1 cellular context compared by ENCODE assay signal in genomic region chr1:156123356-156124196, GRCh38.
TF ChIP-seq lines count a peak whose summit lies in the region.

No MANE protein-coding gene starts in this region.

TF ChIP-seq in HepG2, 621 proteins besides CTCF, POLR2A, EP300 and RAD21 (continued from another document and continues in another):
- TF ChIP-seq POGK (CRISPR knock-in tag; conservative IDR thresholded peaks at IDR 0.05) (0 out of 2 replicates have a peak, but pooled peaks have one; percentile 25), ZBTB34 (CRISPR knock-in tag; IDR thresholded peaks at IDR 0.05) (no peak), ZNF296 (CRISPR knock-in tag; conservative IDR thresholded peaks at IDR 0.05) (no peak; the same call in 1 of the 2 replicates), ATF1 (CRISPR knock-in tag; IDR thresholded peaks at IDR 0.05) (no peak), ZNF121 (CRISPR knock-in tag; IDR thresholded peaks at IDR 0.05) (no peak), ZNF460 (CRISPR knock-in tag; IDR thresholded peaks at IDR 0.05; ENCODE audit: borderline replicate concordance) (no peak), HMGA1 (CRISPR knock-in tag; conservative IDR thresholded peaks at IDR 0.05) (no peak), ZNF766 (CRISPR knock-in tag; IDR thresholded peaks at IDR 0.05; ENCODE audit: borderline replicate concordance) (no peak), STAG1 (CRISPR knock-in tag; IDR thresholded peaks at IDR 0.05) (no peak), ATF7-NPFF (CRISPR knock-in tag; IDR thresholded peaks at IDR 0.05; ENCODE audit: low read depth) (0 out of 2 replicates have a peak, but pooled peaks have one; percentile 26), ZNF20 (CRISPR knock-in tag; IDR thresholded peaks at IDR 0.05) (no peak), PHF21A (CRISPR knock-in tag; IDR thresholded peaks at IDR 0.05) (peak; percentile 47), CENPT (CRISPR knock-in tag; IDR thresholded peaks at IDR 0.05; ENCODE audit: low read depth) (no peak), ZNF124 (CRISPR knock-in tag; IDR thresholded peaks at IDR 0.05) (0 out of 2 replicates have a peak, but pooled peaks have one; percentile 79), ZNF232 (CRISPR knock-in tag; IDR thresholded peaks at IDR 0.05; ENCODE audit: borderline replicate concordance) (no peak), GATAD1 (CRISPR knock-in tag; IDR thresholded peaks at IDR 0.05) (peak; percentile 24; the same call in 1 of the 2 replicates), ZNF501 (CRISPR knock-in tag; IDR thresholded peaks at IDR 0.05) (peak; percentile 44; the same call in 1 of the 2 replicates), ZFY (CRISPR knock-in tag; IDR thresholded peaks at IDR 0.05) (peak; percentile 75), RORA (CRISPR knock-in tag; IDR thresholded peaks at IDR 0.05) (no peak), HCFC1 (IDR thresholded peaks at IDR 0.05; ENCODE audit: low read depth, low read length) (no peak), ZUFSP (CRISPR knock-in tag; IDR thresholded peaks at IDR 0.05; ENCODE audit: borderline replicate concordance) (no peak), ZFP37 (CRISPR knock-in tag; IDR thresholded peaks at IDR 0.05; ENCODE audit: borderline replicate concordance) (no peak), NCOA2 (CRISPR knock-in tag; IDR thresholded peaks at IDR 0.05) (0 out of 2 replicates have a peak, but pooled peaks have one; percentile 24), ZNF891 (CRISPR knock-in tag; IDR thresholded peaks at IDR 0.05) (peak; percentile 17; the same call in 1 of the 2 replicates), ESRRA (CRISPR knock-in tag; IDR thresholded peaks at IDR 0.05; ENCODE audit: low read depth) (no peak; the same call in 1 of the 2 replicates), FOXK2 (IDR thresholded peaks at IDR 0.05) (peak; percentile 85), RNF2 (conservative IDR thresholded peaks at IDR 0.05; ENCODE audit: low read depth) (no peak), SNAPC2 (CRISPR knock-in tag; IDR thresholded peaks at IDR 0.05) (no peak), RBM22 (optimal IDR thresholded peaks at IDR 0.05; ENCODE audit: low read length) (peak; percentile 35), SCMH1 (CRISPR knock-in tag; IDR thresholded peaks at IDR 0.05; ENCODE audit: borderline replicate concordance) (no peak), ZBTB42 (CRISPR knock-in tag; IDR thresholded peaks at IDR 0.05) (no peak), FOSL1 (CRISPR knock-in tag; IDR thresholded peaks at IDR 0.05; ENCODE audit: borderline replicate concordance) (peak; percentile 56; the same call in 1 of the 2 replicates), TRAFD1 (CRISPR knock-in tag; IDR thresholded peaks at IDR 0.05; ENCODE audit: borderline replicate concordance) (no peak), CBX2 (IDR thresholded peaks at IDR 0.05; ENCODE audit: low read depth, low read length) (no peak), CBX2 (CRISPR knock-in tag; IDR thresholded peaks at IDR 0.05; ENCODE audit: low read depth) (no peak), ZNF33B (CRISPR knock-in tag; IDR thresholded peaks at IDR 0.05) (no peak; the same call in 1 of the 2 replicates), MED1 (CRISPR knock-in tag; IDR thresholded peaks at IDR 0.05) (peak; percentile 78), RFX5 (IDR thresholded peaks at IDR 0.05; ENCODE audit: low read depth, low read length) (no peak), ERF (CRISPR knock-in tag; IDR thresholded peaks at IDR 0.05) (peak; percentile 64), ZKSCAN5 (CRISPR knock-in tag; IDR thresholded peaks at IDR 0.05) (no peak), MEIS1 (CRISPR knock-in tag; IDR thresholded peaks at IDR 0.05; ENCODE audit: borderline replicate concordance) (peak; percentile 54; the same call in 1 of the 2 replicates), ZNF17 (CRISPR knock-in tag; IDR thresholded peaks at IDR 0.05) (no peak), CENPBD1 (CRISPR knock-in tag; IDR thresholded peaks at IDR 0.05; ENCODE audit: borderline replicate concordance, low read depth) (no peak), PITX1 (CRISPR knock-in tag; IDR thresholded peaks at IDR 0.05) (peak; percentile 65)
- TF ChIP-seq, protein P1, sequence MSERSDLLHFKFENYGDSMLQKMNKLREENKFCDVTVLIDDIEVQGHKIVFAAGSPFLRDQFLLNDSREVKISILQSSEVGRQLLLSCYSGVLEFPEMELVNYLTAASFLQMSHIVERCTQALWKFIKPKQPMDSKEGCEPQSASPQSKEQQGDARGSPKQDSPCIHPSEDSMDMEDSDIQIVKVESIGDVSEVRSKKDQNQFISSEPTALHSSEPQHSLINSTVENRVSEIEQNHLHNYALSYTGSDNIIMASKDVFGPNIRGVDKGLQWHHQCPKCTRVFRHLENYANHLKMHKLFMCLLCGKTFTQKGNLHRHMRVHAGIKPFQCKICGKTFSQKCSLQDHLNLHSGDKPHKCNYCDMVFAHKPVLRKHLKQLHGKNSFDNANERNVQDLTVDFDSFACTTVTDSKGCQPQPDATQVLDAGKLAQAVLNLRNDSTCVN (CRISPR knock-in tag; IDR thresholded peaks at IDR 0.05; ENCODE audit: borderline replicate concordance) = no peak
- TF ChIP-seq, protein P2, sequence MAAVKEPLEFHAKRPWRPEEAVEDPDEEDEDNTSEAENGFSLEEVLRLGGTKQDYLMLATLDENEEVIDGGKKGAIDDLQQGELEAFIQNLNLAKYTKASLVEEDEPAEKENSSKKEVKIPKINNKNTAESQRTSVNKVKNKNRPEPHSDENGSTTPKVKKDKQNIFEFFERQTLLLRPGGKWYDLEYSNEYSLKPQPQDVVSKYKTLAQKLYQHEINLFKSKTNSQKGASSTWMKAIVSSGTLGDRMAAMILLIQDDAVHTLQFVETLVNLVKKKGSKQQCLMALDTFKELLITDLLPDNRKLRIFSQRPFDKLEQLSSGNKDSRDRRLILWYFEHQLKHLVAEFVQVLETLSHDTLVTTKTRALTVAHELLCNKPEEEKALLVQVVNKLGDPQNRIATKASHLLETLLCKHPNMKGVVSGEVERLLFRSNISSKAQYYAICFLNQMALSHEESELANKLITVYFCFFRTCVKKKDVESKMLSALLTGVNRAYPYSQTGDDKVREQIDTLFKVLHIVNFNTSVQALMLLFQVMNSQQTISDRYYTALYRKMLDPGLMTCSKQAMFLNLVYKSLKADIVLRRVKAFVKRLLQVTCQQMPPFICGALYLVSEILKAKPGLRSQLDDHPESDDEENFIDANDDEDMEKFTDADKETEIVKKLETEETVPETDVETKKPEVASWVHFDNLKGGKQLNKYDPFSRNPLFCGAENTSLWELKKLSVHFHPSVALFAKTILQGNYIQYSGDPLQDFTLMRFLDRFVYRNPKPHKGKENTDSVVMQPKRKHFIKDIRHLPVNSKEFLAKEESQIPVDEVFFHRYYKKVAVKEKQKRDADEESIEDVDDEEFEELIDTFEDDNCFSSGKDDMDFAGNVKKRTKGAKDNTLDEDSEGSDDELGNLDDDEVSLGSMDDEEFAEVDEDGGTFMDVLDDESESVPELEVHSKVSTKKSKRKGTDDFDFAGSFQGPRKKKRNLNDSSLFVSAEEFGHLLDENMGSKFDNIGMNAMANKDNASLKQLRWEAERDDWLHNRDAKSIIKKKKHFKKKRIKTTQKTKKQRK (IDR thresholded peaks at IDR 0.05; ENCODE audit: low read length) = no peak
- TF ChIP-seq, protein P3, sequence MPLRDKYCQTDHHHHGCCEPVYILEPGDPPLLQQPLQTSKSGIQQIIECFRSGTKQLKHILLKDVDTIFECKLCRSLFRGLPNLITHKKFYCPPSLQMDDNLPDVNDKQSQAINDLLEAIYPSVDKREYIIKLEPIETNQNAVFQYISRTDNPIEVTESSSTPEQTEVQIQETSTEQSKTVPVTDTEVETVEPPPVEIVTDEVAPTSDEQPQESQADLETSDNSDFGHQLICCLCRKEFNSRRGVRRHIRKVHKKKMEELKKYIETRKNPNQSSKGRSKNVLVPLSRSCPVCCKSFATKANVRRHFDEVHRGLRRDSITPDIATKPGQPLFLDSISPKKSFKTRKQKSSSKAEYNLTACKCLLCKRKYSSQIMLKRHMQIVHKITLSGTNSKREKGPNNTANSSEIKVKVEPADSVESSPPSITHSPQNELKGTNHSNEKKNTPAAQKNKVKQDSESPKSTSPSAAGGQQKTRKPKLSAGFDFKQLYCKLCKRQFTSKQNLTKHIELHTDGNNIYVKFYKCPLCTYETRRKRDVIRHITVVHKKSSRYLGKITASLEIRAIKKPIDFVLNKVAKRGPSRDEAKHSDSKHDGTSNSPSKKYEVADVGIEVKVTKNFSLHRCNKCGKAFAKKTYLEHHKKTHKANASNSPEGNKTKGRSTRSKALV (CRISPR knock-in tag; IDR thresholded peaks at IDR 0.05) = no peak
- TF ChIP-seq, protein P4, sequence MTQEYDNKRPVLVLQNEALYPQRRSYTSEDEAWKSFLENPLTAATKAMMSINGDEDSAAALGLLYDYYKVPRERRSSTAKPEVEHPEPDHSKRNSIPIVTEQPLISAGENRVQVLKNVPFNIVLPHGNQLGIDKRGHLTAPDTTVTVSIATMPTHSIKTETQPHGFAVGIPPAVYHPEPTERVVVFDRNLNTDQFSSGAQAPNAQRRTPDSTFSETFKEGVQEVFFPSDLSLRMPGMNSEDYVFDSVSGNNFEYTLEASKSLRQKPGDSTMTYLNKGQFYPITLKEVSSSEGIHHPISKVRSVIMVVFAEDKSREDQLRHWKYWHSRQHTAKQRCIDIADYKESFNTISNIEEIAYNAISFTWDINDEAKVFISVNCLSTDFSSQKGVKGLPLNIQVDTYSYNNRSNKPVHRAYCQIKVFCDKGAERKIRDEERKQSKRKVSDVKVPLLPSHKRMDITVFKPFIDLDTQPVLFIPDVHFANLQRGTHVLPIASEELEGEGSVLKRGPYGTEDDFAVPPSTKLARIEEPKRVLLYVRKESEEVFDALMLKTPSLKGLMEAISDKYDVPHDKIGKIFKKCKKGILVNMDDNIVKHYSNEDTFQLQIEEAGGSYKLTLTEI (CRISPR knock-in tag; conservative IDR thresholded peaks at IDR 0.05) = no peak
- TF ChIP-seq, protein P5, sequence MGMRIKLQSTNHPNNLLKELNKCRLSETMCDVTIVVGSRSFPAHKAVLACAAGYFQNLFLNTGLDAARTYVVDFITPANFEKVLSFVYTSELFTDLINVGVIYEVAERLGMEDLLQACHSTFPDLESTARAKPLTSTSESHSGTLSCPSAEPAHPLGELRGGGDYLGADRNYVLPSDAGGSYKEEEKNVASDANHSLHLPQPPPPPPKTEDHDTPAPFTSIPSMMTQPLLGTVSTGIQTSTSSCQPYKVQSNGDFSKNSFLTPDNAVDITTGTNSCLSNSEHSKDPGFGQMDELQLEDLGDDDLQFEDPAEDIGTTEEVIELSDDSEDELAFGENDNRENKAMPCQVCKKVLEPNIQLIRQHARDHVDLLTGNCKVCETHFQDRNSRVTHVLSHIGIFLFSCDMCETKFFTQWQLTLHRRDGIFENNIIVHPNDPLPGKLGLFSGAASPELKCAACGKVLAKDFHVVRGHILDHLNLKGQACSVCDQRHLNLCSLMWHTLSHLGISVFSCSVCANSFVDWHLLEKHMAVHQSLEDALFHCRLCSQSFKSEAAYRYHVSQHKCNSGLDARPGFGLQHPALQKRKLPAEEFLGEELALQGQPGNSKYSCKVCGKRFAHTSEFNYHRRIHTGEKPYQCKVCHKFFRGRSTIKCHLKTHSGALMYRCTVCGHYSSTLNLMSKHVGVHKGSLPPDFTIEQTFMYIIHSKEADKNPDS (CRISPR knock-in tag; IDR thresholded peaks at IDR 0.05) = no peak
